14 cellular contexts compared by ENCODE assay signal in the genomic region with DNA sequence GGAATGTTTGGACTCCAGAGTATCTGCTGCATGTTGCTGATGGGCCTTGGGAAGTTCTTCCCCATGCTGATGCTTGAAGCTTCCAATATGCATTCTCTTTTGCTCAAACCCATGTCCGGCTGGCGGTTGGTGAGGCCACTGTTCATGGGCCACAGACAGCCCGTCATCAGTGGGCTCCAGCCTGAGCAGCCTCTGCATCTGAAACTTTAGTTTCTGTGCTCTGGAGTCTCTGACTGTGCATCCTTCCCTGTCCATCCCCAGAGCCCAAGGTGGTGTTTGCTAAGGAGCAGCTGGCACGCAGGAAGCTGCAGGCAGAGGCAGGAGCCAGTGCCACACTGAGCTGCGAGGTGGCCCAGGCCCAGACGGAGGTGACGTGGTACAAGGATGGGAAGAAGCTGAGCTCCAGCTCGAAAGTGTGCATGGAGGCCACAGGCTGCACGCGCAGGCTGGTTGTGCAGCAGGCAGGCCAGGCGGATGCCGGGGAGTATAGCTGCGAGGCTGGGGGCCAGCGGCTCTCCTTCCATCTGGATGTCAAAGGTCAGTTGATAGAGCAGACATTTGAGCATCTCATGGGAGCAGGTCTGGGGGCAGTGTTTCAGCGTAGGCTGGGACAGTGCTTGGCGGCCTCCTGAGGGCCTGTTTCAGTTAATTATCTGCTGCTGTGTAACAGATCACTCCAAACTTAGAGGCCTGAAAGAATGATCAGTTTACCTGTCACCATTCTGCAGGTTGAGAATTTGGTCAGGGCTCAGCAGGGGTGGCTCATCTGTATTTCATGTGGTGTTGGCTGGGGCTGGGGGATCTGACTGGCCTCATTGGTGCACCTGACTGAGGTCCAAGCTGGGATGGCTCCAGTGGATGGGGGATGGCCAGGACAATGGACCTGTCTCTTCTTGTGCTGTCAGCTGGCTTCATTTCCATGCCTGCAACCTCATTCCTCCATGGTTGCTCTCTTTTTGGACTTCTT. TPM values are rescaled to one million over a fixed set of nuclear protein-coding genes. Genes with fewer than 3 reads are reported as not detected.
DNase-seq lines count a peak whose midpoint lies in the region; ATAC-seq and TF ChIP-seq lines count a peak whose summit lies in the region.
"Had no signal": no experiment of that assay in that cellular context is flagged by ENCODE, and none has a peak within 500 bp of the region (broad histone marks: within the 10 kb centered on the region; RNA-seq: fewer than 3 reads in every experiment).

No MANE protein-coding gene starts in this region.

- no peak for TF ChIP-seq EP300 in esophagus muscularis mucosa (IDR thresholded peaks at IDR 0.05)

- peak; percentile 37 for DNase-seq in activated CD8-positive, alpha-beta memory T cell treated with anti-CD3 and anti-CD28 coated beads for 24 hours
- no peak for DNase-seq in activated CD8-positive, alpha-beta memory T cell treated with anti-CD3 and anti-CD28 coated beads, Interleukin-2, amount 50 U/mL, for 4 hours
- DNase-seq in esophagus muscularis mucosa (ENCODE audit: extremely low spot score) (peak; percentile 70), psoas muscle (no peak), NCI-H2029 (lab: John Stamatoyannopoulos, UW) (no peak), NCI-H1417 (lab: John Stamatoyannopoulos, UW) (no peak)
- DNase-seq in stimulated activated CD8-positive, alpha-beta memory T cell treated with anti-CD3 and anti-CD28 coated beads, Interleukin-4, amount 100 ng/mL, for 48 hours = no peak
- DNase-seq: CD8-positive, alpha-beta T cell; COR-L47; DND-41; GDM1 had no signal

- H3K27ac ChIP-seq in esophagus muscularis mucosa (replicated peaks in 1 of 4) (no peak overlapping the region), psoas muscle (peak overlapping the region; percentile 77)
- H3K27ac ChIP-seq: 22Rv1 had no signal

- WGBS in esophagus muscularis mucosa = 90% methylated on average over 15 of the region's 16 CpGs
- 77 to 82% (median 78%) methylated on average over 16 of the region's 16 CpGs for WGBS in psoas muscle, 3 donors

- no peak overlapping the region for H3K4me3 ChIP-seq in esophagus muscularis mucosa
- H3K4me3 ChIP-seq in psoas muscle = peak overlapping the region; percentile 11

- H3K9me3 ChIP-seq in esophagus muscularis mucosa (peaks cover 0 to 21% (median 14%) of the 10 kb centered on the region in 4 donors), psoas muscle (no peaks in the 10 kb centered on the region)

- ATAC-seq in psoas muscle = peak in 1 of 4 donors; percentile 7
- ATAC-seq in HG02678 (IDR thresholded peaks at IDR 0.05; ENCODE audit: unreplicated experiment) = no peak
- ATAC-seq: CD8-positive, alpha-beta T cell; HCT116 had no signal

- no peaks in the 10 kb centered on the region for H3K27me3 ChIP-seq in esophagus muscularis mucosa
- H3K27me3 ChIP-seq in psoas muscle (ENCODE audit: insufficient read depth in 3 of 3, low read length in 2 of 3) = no peaks in the 10 kb centered on the region

- H3K36me3 ChIP-seq in esophagus muscularis mucosa = peaks cover 0 to 61% (median 8%) of the 10 kb centered on the region in 4 donors
- H3K36me3 ChIP-seq in psoas muscle (ENCODE audit: insufficient read depth in 1 of 2, low read depth in 1 of 2) = peaks cover 8 to 100% of the 10 kb centered on the region in 2 donors

- H3K4me1 ChIP-seq in esophagus muscularis mucosa = no peaks in the 10 kb centered on the region
- H3K4me1 ChIP-seq in psoas muscle = peaks cover 90% of the 10 kb centered on the region

- TF ChIP-seq POLR2A in esophagus muscularis mucosa (IDR thresholded peaks at IDR 0.05; ENCODE audit: low read depth) = no peak

- TF ChIP-seq CTCF in esophagus muscularis mucosa (IDR thresholded peaks at IDR 0.05) (no peak), psoas muscle (IDR thresholded peaks at IDR 0.05) (no peak)

- intact Hi-C loops in esophagus muscularis mucosa (cut with DNase I) = no loop called here
- intact Hi-C loops in psoas muscle (cut with DNase I) = no loop called here

RNA-seq across cellular contexts. Expression of a gene that starts 16.6 kb away (rescaled TPM):
- total RNA-seq in esophagus muscularis mucosa (10 to 100 TPM; 12.6 to 31.4 (median 17.8) TPM), psoas muscle (1,000 to 10,000 TPM; 1,061 to 1,869 (median 1,568) TPM)
- polyA plus RNA-seq in psoas muscle = 100 to 1,000 TPM; 397 to 658 (median 442) TPM

RNA-seq across cellular contexts. Expression of a gene that starts 58.9 kb away (rescaled TPM):
- 10 to 100 TPM in 1 of 4 donors, 1 to 10 TPM in 3; 3.7 to 11.8 (median 6.6) TPM for total RNA-seq in esophagus muscularis mucosa
- 10 to 100 TPM; 11.3 to 26.2 (median 17.8) TPM for total RNA-seq in psoas muscle
- 10 to 100 TPM in 2 of 3 donors, 1 to 10 TPM in 1; 7.7 to 16.0 (median 11.5) TPM for polyA plus RNA-seq in psoas muscle

Comparison
In these comparisons a context has a peak if more than half of its experiments do, and no peak if none do; other contexts are left out.
1. DNase-seq: peak in activated CD8-positive, alpha-beta memory T cell treated with anti-CD3 and anti-CD28 coated beads for 24 hours (single experiment) and esophagus muscularis mucosa (single experiment); none in activated CD8-positive, alpha-beta memory T cell treated with anti-CD3 and anti-CD28 coated beads, Interleukin-2, amount 50 U/mL, for 4 hours (single experiment), psoas muscle (0 of 2), NCI-H2029 (single experiment), NCI-H1417 (0 of 3) and stimulated activated CD8-positive, alpha-beta memory T cell treated with anti-CD3 and anti-CD28 coated beads, Interleukin-4, amount 100 ng/mL, for 48 hours (single experiment).
2. RNA of a gene that starts 16.6 kb away (total RNA-seq): 1,061 to 1,869 TPM in psoas muscle; 12.6 to 31.4 TPM in esophagus muscularis mucosa; every median in the first group is over 10 times any median in the second.